8 cellular contexts compared by ENCODE assay signal in the genomic region with DNA sequence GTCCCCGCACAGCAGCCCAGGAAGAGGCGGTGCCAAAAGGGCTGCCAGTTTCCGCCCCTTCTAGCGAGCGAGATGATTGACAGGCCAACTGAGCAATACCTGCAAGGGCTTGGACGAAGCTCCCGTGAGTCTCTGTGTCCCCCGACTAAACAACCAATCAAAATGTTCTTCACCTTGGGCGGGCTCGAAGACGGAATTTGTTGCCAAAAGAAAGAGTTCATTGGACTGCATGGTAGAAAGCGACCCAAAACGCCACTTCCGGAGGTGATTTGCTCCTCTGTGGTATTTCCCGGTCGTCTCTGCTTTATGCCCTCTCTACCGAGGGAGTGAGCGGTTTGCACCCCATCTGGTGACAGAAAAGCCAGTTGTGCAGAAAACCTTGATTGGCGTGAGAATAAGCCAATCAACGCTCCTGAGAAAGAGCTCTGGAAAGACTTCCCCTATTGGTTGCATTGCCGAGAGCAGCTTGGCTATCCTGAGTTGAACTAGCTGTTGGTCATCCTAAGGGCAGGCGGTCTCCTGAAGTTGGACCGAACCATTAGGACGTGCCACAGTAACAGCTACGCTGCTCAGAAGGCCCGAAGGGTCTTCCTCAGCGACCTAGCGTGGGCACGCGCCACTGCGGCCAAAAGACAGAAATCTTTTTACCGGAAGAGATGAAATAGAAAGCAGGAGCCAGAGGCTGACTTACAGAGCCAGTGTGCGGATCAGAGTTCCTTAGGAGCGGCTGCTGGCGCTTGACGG. TPM values are rescaled to one million over a fixed set of nuclear protein-coding genes. Genes with fewer than 3 reads are reported as not detected.
A peak's percentile ranks its signal among the peaks of the same experiment; 100 is the strongest.
DNase-seq lines count a peak whose midpoint lies in the region; ATAC-seq and TF ChIP-seq lines count a peak whose summit lies in the region.

No MANE protein-coding gene starts in this region.

- intact Hi-C loops in CD4-positive, alpha-beta T cell (cut with DNase I, micrococcal nuclease): loop anchor here (5.0 to 10.0 kb wide), 4 partner anchors 277 to 753 kb away; a partner anchor contains a TSS

- CTCF ChIA-PET in CD4-positive, alpha-beta T cell (lab: Charles Lee): interaction anchor here (0.9 to 1.8 kb wide), 2 partner anchors 14 to 15 kb away, joined by 3 to 4 read pairs; no protein-coding TSS in a partner anchor
- CTCF ChIA-PET in activated CD4-positive, alpha-beta T cell treated with anti-CD3 and anti-CD28 coated beads, Interleukin-2, amount 10 ng/mL, durations not matched to agents 7 days and 5 days (lab: Charles Lee): interaction anchor here (0.9 to 1.8 kb wide), 6 partner anchors 11 to 335 kb away, joined by 3 to 5 read pairs (median 4); no protein-coding TSS in a partner anchor

- ATAC-seq in CD4-positive, alpha-beta T cell (ENCODE audit: poor library complexity): peak; percentile 84
- ATAC-seq in HG03378 (IDR thresholded peaks at IDR 0.05; ENCODE audit: unreplicated experiment): peak; percentile 92

- peak overlapping the region; percentile 98 for H3K27ac Mint-ChIP-seq in CD4-positive, alpha-beta T cell
- peak overlapping the region; percentile 100 for H3K27ac Mint-ChIP-seq in activated CD4-positive, alpha-beta T cell treated with anti-CD3 and anti-CD28 coated beads, Interleukin-2, amount 10 ng/mL, durations not matched to agents 7 days and 5 days

- H3K27me3 Mint-ChIP-seq in CD4-positive, alpha-beta T cell: no peaks in the 10 kb centered on the region
- H3K27me3 Mint-ChIP-seq in activated CD4-positive, alpha-beta T cell treated with anti-CD3 and anti-CD28 coated beads, Interleukin-2, amount 10 ng/mL, durations not matched to agents 7 days and 5 days: no peaks in the 10 kb centered on the region

- peak overlapping the region; percentile 96 for H3K27ac ChIP-seq in CD4-positive, alpha-beta T cell (ENCODE audit: low read depth, low read length)

- peak; percentile 96 for TF ChIP-seq POLR2A in GM19193 (IDR thresholded peaks at IDR 0.05; ENCODE audit: extremely low read depth, insufficient read depth, insufficient read length)

- H3K9me3 Mint-ChIP-seq in CD4-positive, alpha-beta T cell: no peaks in the 10 kb centered on the region
- H3K9me3 Mint-ChIP-seq in activated CD4-positive, alpha-beta T cell treated with anti-CD3 and anti-CD28 coated beads, Interleukin-2, amount 10 ng/mL, durations not matched to agents 7 days and 5 days: no peaks in the 10 kb centered on the region

- no peaks in the 10 kb centered on the region for H3K9me3 ChIP-seq in CD4-positive, alpha-beta T cell (ENCODE audit: control insufficient read depth, low read length)

- H3K4me1 Mint-ChIP-seq in CD4-positive, alpha-beta T cell (ENCODE audit: low read depth): peaks cover 49% of the 10 kb centered on the region
- H3K4me1 Mint-ChIP-seq in activated CD4-positive, alpha-beta T cell treated with anti-CD3 and anti-CD28 coated beads, Interleukin-2, amount 10 ng/mL, durations not matched to agents 7 days and 5 days: peaks cover 45% of the 10 kb centered on the region

- peak overlapping the region; percentile 89 for H3K4me3 Mint-ChIP-seq in CD4-positive, alpha-beta T cell
- peak overlapping the region; percentile 99 for H3K4me3 Mint-ChIP-seq in activated CD4-positive, alpha-beta T cell treated with anti-CD3 and anti-CD28 coated beads, Interleukin-2, amount 10 ng/mL, durations not matched to agents 7 days and 5 days

- POLR2A ChIA-PET in CD4-positive, alpha-beta T cell (lab: Charles Lee): interaction anchor here (0.6 to 1.9 kb wide), 27 partner anchors 9 to 1978 kb away, joined by 3 to 34 read pairs (median 4); a partner anchor contains a TSS
- POLR2A ChIA-PET in activated CD4-positive, alpha-beta T cell treated with anti-CD3 and anti-CD28 coated beads, Interleukin-2, amount 10 ng/mL, durations not matched to agents 7 days and 5 days (lab: Charles Lee): interaction anchor here (0.6 kb wide), 1 partner anchor 97 kb away, joined by 22 read pairs; no protein-coding TSS in a partner anchor

- TF ChIP-seq CTCF in CD4-positive, alpha-beta T cell (IDR thresholded peaks at IDR 0.05): no peak

- no peaks in the 10 kb centered on the region for H3K27me3 ChIP-seq in CD4-positive, alpha-beta T cell (ENCODE audit: control insufficient read depth, insufficient read depth, low read length)

- peak in 8 of 10 experiments; percentile 87 to 96 (median 92) for DNase-seq in CD4-positive, alpha-beta T cell
- peak; percentile 98 for DNase-seq in NCI-H446 treated with DMSO at 0.1 percent for 48 hours (lab: John Stamatoyannopoulos, UW)
- peak; percentile 98 for DNase-seq in activated CD4-positive, alpha-beta T cell treated with anti-CD3 and anti-CD28 coated beads, Interleukin-2, amount 10 ng/mL, durations not matched to agents 7 days and 5 days
- peak; percentile 92 for DNase-seq in effector CD8-positive, alpha-beta T cell (lab: John Stamatoyannopoulos, UW)
- DNase-seq in lung microvascular endothelial cell (ENCODE audit: low read depth in 2 of 2): peak; percentile 100
- peak; percentile 92 to 94 for DNase-seq in stimulated activated CD8-positive, alpha-beta memory T cell treated with anti-CD3 and anti-CD28 coated beads, Interleukin-2, amount 100 ng/mL, for 1 hour (ENCODE audit: low read depth in 2 of 2)

- peaks cover 23% of the 10 kb centered on the region for H3K36me3 Mint-ChIP-seq in CD4-positive, alpha-beta T cell (ENCODE audit: low read depth)
- peaks cover 14% of the 10 kb centered on the region for H3K36me3 Mint-ChIP-seq in activated CD4-positive, alpha-beta T cell treated with anti-CD3 and anti-CD28 coated beads, Interleukin-2, amount 10 ng/mL, durations not matched to agents 7 days and 5 days (ENCODE audit: low read depth)

RNA-seq across cellular contexts. Expression of a gene that starts 0.5 kb away (rescaled TPM):
- total RNA-seq in CD4-positive, alpha-beta T cell: 10 to 100 TPM; 59.5 to 61.6 TPM
- total RNA-seq in activated CD4-positive, alpha-beta T cell treated with anti-CD3 and anti-CD28 coated beads, Interleukin-2, amount 10 ng/mL, durations not matched to agents 7 days and 5 days: 10 to 100 TPM; 63.2 to 76.3 TPM
- total RNA-seq in lung microvascular endothelial cell: 29.9 and 37.3 TPM in 2 replicates

Comparison
In these comparisons a context has a peak if more than half of its experiments do, and no peak if none do; other contexts are left out.
1. Peak in every context shown above with its lines: DNase-seq, ATAC-seq and H3K27ac ChIP-seq.